In genomic region chr2:25557179-25558036, GRCh38 we compare ENCODE assay signal across 11 cellular contexts.
DNase-seq lines count a peak whose midpoint lies in the region; ATAC-seq, FAIRE-seq and TF ChIP-seq lines count a peak whose summit lies in the region.
"Had no signal": no experiment of that assay in that cellular context is flagged by ENCODE, and none has a peak within 500 bp of the region (broad histone marks: within the 10 kb centered on the region; RNA-seq: fewer than 3 reads in every experiment).

No MANE protein-coding gene starts in this region.

- peak overlapping the region; percentile 38 to 78 (median 69); a peak in 21 of 22 replicates for H3K9ac ChIP-seq in BLaER1 treated with 17β-estradiol and CSF1 and Interleukin-3, amounts not matched to agents 10 nM and 100 nM

- peaks cover 44% of the 10 kb centered on the region for H3K4me1 Mint-ChIP-seq in activated naive CD8-positive, alpha-beta T cell treated with anti-CD3 and anti-CD28 coated beads for 36 hours
- peaks cover 21% of the 10 kb centered on the region for H3K4me1 Mint-ChIP-seq in chondrocyte (ENCODE audit: low read depth)
- peaks cover 17 to 43% (median 23%) of the 10 kb centered on the region in 4 donors for H3K4me1 Mint-ChIP-seq in naive thymus-derived CD8-positive, alpha-beta T cell

- DNase-seq in GM18507 (ENCODE audit: extremely low spot score, insufficient read length, low read depth) (peak; percentile 30), chondrocyte (ENCODE audit: low spot score) (no peak), GF-D8 (lab: John Stamatoyannopoulos, UW) (no peak), NCI-H748 treated with DMSO at 0.1 percent for 48 hours (lab: John Stamatoyannopoulos, UW) (no peak)
- no peak for DNase-seq in activated naive CD8-positive, alpha-beta T cell treated with anti-CD3 and anti-CD28 coated beads for 36 hours
- no peak for DNase-seq in naive thymus-derived CD8-positive, alpha-beta T cell
- DNase-seq: DMS79 treated with DMSO at 0.1 percent for 48 hours, psoas muscle had no signal

- no peaks in the 10 kb centered on the region for H3K27me3 ChIP-seq in BLaER1 treated with 17β-estradiol and CSF1 and Interleukin-3, amounts not matched to agents 10 nM and 100 nM

- peak overlapping the region; percentile 76 to 94 (median 80) for H3K4me2 ChIP-seq in BLaER1 treated with 17β-estradiol and CSF1 and Interleukin-3, amounts not matched to agents 10 nM and 100 nM

- no peaks in the 10 kb centered on the region; a peak in 1 of 22 replicates for H4K20me1 ChIP-seq in BLaER1 treated with 17β-estradiol and CSF1 and Interleukin-3, amounts not matched to agents 10 nM and 100 nM

- ATAC-seq in HG03378 (IDR thresholded peaks at IDR 0.05; ENCODE audit: unreplicated experiment), result peak; percentile 30
- no peak for ATAC-seq in naive thymus-derived CD8-positive, alpha-beta T cell
- ATAC-seq: Panc1, psoas muscle had no signal

- H3K27ac Mint-ChIP-seq in activated naive CD8-positive, alpha-beta T cell treated with anti-CD3 and anti-CD28 coated beads for 36 hours, result peak overlapping the region; percentile 78
- H3K27ac Mint-ChIP-seq in chondrocyte (ENCODE audit: unreplicated experiment), result no peak overlapping the region
- peak overlapping the region in 2 of 10 donors; percentile 1 to 55 for H3K27ac Mint-ChIP-seq in naive thymus-derived CD8-positive, alpha-beta T cell

- H3K4me3 Mint-ChIP-seq in activated naive CD8-positive, alpha-beta T cell treated with anti-CD3 and anti-CD28 coated beads for 36 hours, result no peak overlapping the region
- no peak overlapping the region for H3K4me3 Mint-ChIP-seq in chondrocyte (ENCODE audit: unreplicated experiment)
- H3K4me3 Mint-ChIP-seq in naive thymus-derived CD8-positive, alpha-beta T cell, result peak overlapping the region in 1 of 10 donors; percentile 22

- peaks cover 18% of the 10 kb centered on the region for H3K36me3 Mint-ChIP-seq in activated naive CD8-positive, alpha-beta T cell treated with anti-CD3 and anti-CD28 coated beads for 36 hours
- no peaks in the 10 kb centered on the region for H3K36me3 Mint-ChIP-seq in chondrocyte (ENCODE audit: low read depth)
- H3K36me3 Mint-ChIP-seq in naive thymus-derived CD8-positive, alpha-beta T cell, result peaks cover 0 to 5% (median 3%) of the 10 kb centered on the region in 3 donors

- TF ChIP-seq CTCF in chondrocyte (IDR thresholded peaks at IDR 0.05), result no peak

- H3K4me3 ChIP-seq in BLaER1 treated with 17β-estradiol and CSF1 and Interleukin-3, amounts not matched to agents 10 nM and 100 nM, result peak overlapping the region in 3 of 10 experiments; percentile 15 to 25 (median 15); a peak in 3 of 20 replicates
- H3K4me3 ChIP-seq: psoas muscle had no signal

- H3K4me1 ChIP-seq in BLaER1 treated with 17β-estradiol and CSF1 and Interleukin-3, amounts not matched to agents 10 nM and 100 nM, result peaks cover 33 to 64% (median 37%) of the 10 kb centered on the region in 10 experiments
- H3K4me1 ChIP-seq: psoas muscle had no signal

- H3K9me3 Mint-ChIP-seq in activated naive CD8-positive, alpha-beta T cell treated with anti-CD3 and anti-CD28 coated beads for 36 hours, result peaks cover 4% of the 10 kb centered on the region
- no peaks in the 10 kb centered on the region for H3K9me3 Mint-ChIP-seq in chondrocyte (ENCODE audit: low read depth)
- H3K9me3 Mint-ChIP-seq in naive thymus-derived CD8-positive, alpha-beta T cell, result no peaks in the 10 kb centered on the region

- no peaks in the 10 kb centered on the region for H3K27me3 Mint-ChIP-seq in activated naive CD8-positive, alpha-beta T cell treated with anti-CD3 and anti-CD28 coated beads for 36 hours
- no peaks in the 10 kb centered on the region for H3K27me3 Mint-ChIP-seq in chondrocyte (ENCODE audit: low read depth)
- H3K27me3 Mint-ChIP-seq in naive thymus-derived CD8-positive, alpha-beta T cell, result no peaks in the 10 kb centered on the region

- H3K36me3 ChIP-seq in BLaER1 treated with 17β-estradiol and CSF1 and Interleukin-3, amounts not matched to agents 10 nM and 100 nM, result peaks cover 0 to 5% (median 0%) of the 10 kb centered on the region in 11 experiments; a peak in 1 of 22 replicates

- H3K27ac ChIP-seq in BLaER1 treated with 17β-estradiol and CSF1 and Interleukin-3, amounts not matched to agents 10 nM and 100 nM, result peak overlapping the region; percentile 41 to 94 (median 84); a peak in 21 of 22 replicates
- H3K27ac ChIP-seq: psoas muscle had no signal

- POLR2A ChIA-PET in naive thymus-derived CD8-positive, alpha-beta T cell (lab: Charles Lee), result no interaction called here

- peaks cover 0 to 18% (median 4%) of the 10 kb centered on the region in 11 experiments; a peak in 6 of 22 replicates for H3K9me3 ChIP-seq in BLaER1 treated with 17β-estradiol and CSF1 and Interleukin-3, amounts not matched to agents 10 nM and 100 nM (replicated peaks in 1 of 11)
- H3K9me3 ChIP-seq: psoas muscle had no signal

- FAIRE-seq in GM18507 (lab: Jason Lieb, UNC), result no peak
